8 cellular contexts compared by ENCODE assay signal in genomic region chr15:73897441-73898261, GRCh38. TPM values are rescaled to one million over a fixed set of nuclear protein-coding genes. Genes with fewer than 3 reads are reported as not detected.
DNase-seq lines count a peak whose midpoint lies in the region; ATAC-seq, FAIRE-seq and TF ChIP-seq lines count a peak whose summit lies in the region.

No MANE protein-coding gene starts in this region.

- in situ Hi-C loops in brain microvascular endothelial cell (cut with HindIII; ENCODE audit: low pct_ligation_motif_present, low sequenced_read_pairs), result no loop called here

- peak; percentile 58 for DNase-seq in DND-41
- peak; percentile 88 for DNase-seq in Jurkat, Clone E6-1 (ENCODE audit: low read depth, low spot score)
- peak; percentile 60 for DNase-seq in T1000 (lab: John Stamatoyannopoulos, UW)
- DNase-seq in brain microvascular endothelial cell, result peak; percentile 84
- peak; percentile 71 for DNase-seq in kidney
- DNase-seq in stimulated activated CD4-positive, alpha-beta T cell treated with anti-CD3 and anti-CD28 coated beads, TNF-alpha, amount 100 ng/mL, for 24 hours (ENCODE audit: low read depth in 3 of 3), result peak in 2 of 3 experiments; percentile 16 to 49

- H3K4me3 ChIP-seq in DND-41 (ENCODE audit: low read depth in 1 of 2, low read length in 2 of 2) (no peak overlapping the region), brain microvascular endothelial cell (ENCODE audit: low read depth, low read length) (no peak overlapping the region), kidney (ENCODE audit: low read length in 2 of 2) (no peak overlapping the region)
- H3K4me3 ChIP-seq in Jurkat, Clone E6-1 (ENCODE audit: low read length), result no peak overlapping the region

- H3K27me3 ChIP-seq in DND-41 (ENCODE audit: insufficient read depth, low read length, poor library complexity), result peaks cover 3% of the 10 kb centered on the region
- no peaks in the 10 kb centered on the region for H3K27me3 ChIP-seq in brain microvascular endothelial cell (replicated peaks)

- H3K9ac ChIP-seq in DND-41 (ENCODE audit: low read depth, low read length), result no peak overlapping the region
- no peak overlapping the region for H3K9ac ChIP-seq in kidney (ENCODE audit: low read length in 2 of 2)

- peak; percentile 92 for ATAC-seq in DND-41 (ENCODE audit: insufficient read depth, low read depth)
- ATAC-seq in HG02970 (IDR thresholded peaks at IDR 0.05; ENCODE audit: low FRiP score, unreplicated experiment), result no peak
- ATAC-seq in GM21576 (IDR thresholded peaks at IDR 0.05; ENCODE audit: unreplicated experiment), result no peak

- H3K36me3 ChIP-seq in DND-41 (ENCODE audit: insufficient read depth, low read length), result no peaks in the 10 kb centered on the region
- no peaks in the 10 kb centered on the region for H3K36me3 ChIP-seq in brain microvascular endothelial cell (replicated peaks)
- no peaks in the 10 kb centered on the region for H3K36me3 ChIP-seq in kidney (ENCODE audit: control insufficient read depth in 1 of 2, insufficient read depth in 2 of 2, low read length in 2 of 2)

- intact Hi-C loops in kidney (cut with DNase I), result no loop called here

- no peaks in the 10 kb centered on the region for H3K4me1 ChIP-seq in DND-41 (ENCODE audit: insufficient read depth, low read length)
- peaks cover 0 to 2% of the 10 kb centered on the region in 2 donors for H3K4me1 ChIP-seq in kidney (ENCODE audit: control insufficient read depth in 1 of 2, insufficient read depth in 1 of 2, low read depth in 1 of 2, low read length in 2 of 2)

- no peak overlapping the region for H2AFZ ChIP-seq in DND-41 (ENCODE audit: low read depth, low read length)

- H4K20me1 ChIP-seq in DND-41 (ENCODE audit: insufficient read depth, low read length), result no peaks in the 10 kb centered on the region; the same call in 1 of the 2 replicates

- H3K9me3 ChIP-seq in DND-41 (ENCODE audit: insufficient read depth, low read length, severe bottlenecking) (peaks cover 2% of the 10 kb centered on the region), kidney (ENCODE audit: control insufficient read depth in 1 of 2, low read length in 2 of 2) (peaks cover 0 to 3% of the 10 kb centered on the region in 2 donors)

- H3K4me2 ChIP-seq in DND-41 (ENCODE audit: insufficient read depth, low read length), result no peak overlapping the region

- H3K79me2 ChIP-seq in DND-41 (ENCODE audit: insufficient read depth, low read length), result no peaks in the 10 kb centered on the region

- no peak for FAIRE-seq in kidney (lab: Jason Lieb, UNC)

- TF ChIP-seq CTCF in DND-41 (IDR thresholded peaks at IDR 0.05; ENCODE audit: borderline replicate concordance, extremely low read depth, low read length, poor library complexity, severe bottlenecking) (peak; percentile 85), brain microvascular endothelial cell (IDR thresholded peaks at IDR 0.05; ENCODE audit: low read depth, low read length, missing control alignments) (peak; percentile 99), kidney (IDR thresholded peaks at IDR 0.05; ENCODE audit: borderline replicate concordance, extremely low read depth, insufficient read depth) (peak; percentile 68)

- H3K27ac ChIP-seq in DND-41 (ENCODE audit: low read length), result no peak overlapping the region
- H3K27ac ChIP-seq in brain microvascular endothelial cell, result peak overlapping the region; percentile 49
- no peak overlapping the region for H3K27ac ChIP-seq in kidney (ENCODE audit: low read depth in 2 of 2, low read length in 2 of 2)

RNA-seq across cellular contexts. Expression of gene TBC1D21, which starts 24.3 kb away (rescaled TPM):
- polyA plus RNA-seq in Jurkat, Clone E6-1 (2012; ENCODE audit: insufficient read depth, insufficient read length), result not detected
- not detected for total RNA-seq in kidney
- not detected for polyA plus RNA-seq in kidney (ENCODE audit: insufficient read depth, low read depth, low replicate concordance)

RNA-seq across cellular contexts. Expression of gene LOXL1, which starts 28.6 kb away (rescaled TPM):
- polyA plus RNA-seq in Jurkat, Clone E6-1 (2012; ENCODE audit: insufficient read depth, insufficient read length), result 7.1 TPM
- total RNA-seq in kidney, result 33.2 TPM
- 35.1 TPM for polyA plus RNA-seq in kidney (ENCODE audit: insufficient read depth, low read depth, low replicate concordance)

Comparison
In these comparisons a context has a peak if more than half of its experiments do, and no peak if none do; other contexts are left out.
1. DNase-seq: peak in every context shown above with its lines; median percentile 88 in Jurkat, Clone E6-1; 84 in brain microvascular endothelial cell; 71 in kidney; 60 in T1000; 58 in DND-41; 32 in stimulated activated CD4-positive, alpha-beta T cell treated with anti-CD3 and anti-CD28 coated beads, TNF-alpha, amount 100 ng/mL, for 24 hours.